34 cellular contexts compared by ENCODE assay signal in genomic region chr7:47119408-47119807, GRCh38.
"Had no signal": no experiment of that assay in that cellular context is flagged by ENCODE, and none has a peak within 500 bp of the region (broad histone marks: within the 10 kb centered on the region; RNA-seq: fewer than 3 reads in every experiment).

No MANE protein-coding gene starts in this region.

- DNase-seq: activated CD4-positive, alpha-beta memory T cell treated with anti-CD3 and anti-CD28 coated beads for 36 hours; activated CD4-positive, alpha-beta T cell treated with anti-CD3 and anti-CD28 coated beads for 48 hours; activated CD8-positive, alpha-beta memory T cell treated with anti-CD3 and anti-CD28 coated beads, Interleukin-2, amount 50 U/mL, for 4 hours; activated effector memory CD4-positive, alpha-beta T cell treated with anti-CD3 and anti-CD28 coated beads, Interleukin-2, amount 50 U/mL, for 16 hours; activated naive CD4-positive, alpha-beta T cell treated with anti-CD3 and anti-CD28 coated beads for 36 hours; activated naive CD8-positive, alpha-beta T cell treated with anti-CD3 and anti-CD28 coated beads for 36 hours; activated T-cell treated with anti-CD3 and anti-CD28 coated beads, Interleukin-2, amount 50 U/mL, for 1 hour; adrenal gland; dermis blood vessel endothelial cell; effector CD4-positive, alpha-beta T cell; esophagus squamous epithelium; gastrocnemius medialis; left colon; midbrain; natural killer cell; occipital lobe; psoas muscle; stimulated activated CD4-positive, alpha-beta T cell treated with anti-CD3 and anti-CD28 coated beads, Interleukin-2, amount 100 ng/mL, for 48 hours; stimulated activated naive CD4-positive, alpha-beta T cell treated with Interleukin-2 at 50 U/mL for 16 hours; T-helper 17 cell; T1000; testis; WERI-Rb-1 had no signal

- H3K9me3 Mint-ChIP-seq: activated CD4-positive, alpha-beta memory T cell treated with anti-CD3 and anti-CD28 coated beads for 36 hours; activated naive CD4-positive, alpha-beta T cell treated with anti-CD3 and anti-CD28 coated beads for 36 hours; activated naive CD8-positive, alpha-beta T cell treated with anti-CD3 and anti-CD28 coated beads for 36 hours; memory B cell; neural progenitor cell; type B pancreatic cell had no signal

- H3K4me2 ChIP-seq: neural progenitor cell had no signal

- H3K79me2 ChIP-seq: parathyroid adenoma had no signal

- H3K4me3 ChIP-seq: adrenal gland, esophagus squamous epithelium, gastrocnemius medialis, neural progenitor cell, psoas muscle, right atrium auricular region, testis, vagina had no signal

- H3K36me3 ChIP-seq: adrenal gland, esophagus squamous epithelium, gastrocnemius medialis, neural progenitor cell, right atrium auricular region, vagina, WERI-Rb-1 had no signal

- H3K4me1 ChIP-seq: adrenal gland, esophagus squamous epithelium, gastrocnemius medialis, neural progenitor cell, parathyroid adenoma, psoas muscle, right atrium auricular region, testis, vagina had no signal

- H3K27ac ChIP-seq: adrenal gland, esophagus squamous epithelium, gastrocnemius medialis, neural progenitor cell, parathyroid adenoma, psoas muscle, right atrium auricular region, testis, vagina, WERI-Rb-1 had no signal

- H3K27ac Mint-ChIP-seq: activated CD4-positive, alpha-beta memory T cell treated with anti-CD3 and anti-CD28 coated beads for 36 hours; activated naive CD4-positive, alpha-beta T cell treated with anti-CD3 and anti-CD28 coated beads for 36 hours; activated naive CD8-positive, alpha-beta T cell treated with anti-CD3 and anti-CD28 coated beads for 36 hours; activated T-helper 1 cell treated with anti-CD3 and anti-CD28 coated beads, Interleukin-12 subunit alpha, Interleukin-12 subunit beta, Interleukin-2, Interleukin-4 antibody, amounts not matched to agents 30 ng/mL and 10 ng/mL and 1 ng/mL, durations not matched to agents 14 hours and 24 hours and 36 hours; memory B cell; natural killer cell; neural progenitor cell; T-helper 17 cell; type B pancreatic cell had no signal

- H3K4me3 Mint-ChIP-seq: activated CD4-positive, alpha-beta memory T cell treated with anti-CD3 and anti-CD28 coated beads for 36 hours; activated naive CD4-positive, alpha-beta T cell treated with anti-CD3 and anti-CD28 coated beads for 36 hours; activated naive CD8-positive, alpha-beta T cell treated with anti-CD3 and anti-CD28 coated beads for 36 hours; activated T-helper 1 cell treated with anti-CD3 and anti-CD28 coated beads, Interleukin-12 subunit alpha, Interleukin-12 subunit beta, Interleukin-2, Interleukin-4 antibody, amounts not matched to agents 30 ng/mL and 10 ng/mL and 1 ng/mL, durations not matched to agents 14 hours and 24 hours and 36 hours; central memory CD8-positive, alpha-beta T cell; memory B cell; natural killer cell; neural progenitor cell; T-helper 17 cell; type B pancreatic cell had no signal

- H2AFZ ChIP-seq: neural progenitor cell, parathyroid adenoma had no signal

- H3K9ac ChIP-seq: neural progenitor cell, parathyroid adenoma had no signal

- H3K27me3 ChIP-seq: adrenal gland, esophagus squamous epithelium, gastrocnemius medialis, neural progenitor cell, right atrium auricular region, testis, vagina had no signal

- H3K27me3 Mint-ChIP-seq: activated CD4-positive, alpha-beta memory T cell treated with anti-CD3 and anti-CD28 coated beads for 36 hours; central memory CD8-positive, alpha-beta T cell; T-helper 17 cell had no signal

- H3K36me3 Mint-ChIP-seq: activated CD4-positive, alpha-beta memory T cell treated with anti-CD3 and anti-CD28 coated beads for 36 hours; activated naive CD8-positive, alpha-beta T cell treated with anti-CD3 and anti-CD28 coated beads for 36 hours; memory B cell; natural killer cell; neural progenitor cell; type B pancreatic cell had no signal

- FAIRE-seq: colon, keratinocyte had no signal

- ATAC-seq: activated CD4-positive, CD25-positive, alpha-beta regulatory T cell treated with anti-CD3 and anti-CD28 coated beads, Interleukin-2, amount 50 U/mL, for 24 hours; gastrocnemius medialis; left colon; natural killer cell; psoas muscle; T-helper 17 cell had no signal

- H3K4me1 Mint-ChIP-seq: activated naive CD8-positive, alpha-beta T cell treated with anti-CD3 and anti-CD28 coated beads for 36 hours; central memory CD8-positive, alpha-beta T cell; memory B cell; natural killer cell; neural progenitor cell; T-helper 17 cell had no signal

- H3K9me3 ChIP-seq: adrenal gland, esophagus squamous epithelium, gastrocnemius medialis, psoas muscle, right atrium auricular region, testis, vagina had no signal
